Comparison of ENCODE assay signal across 9 cellular contexts in genomic region chr21:40841524-40842196, GRCh38.
DNase-seq lines count a peak whose midpoint lies in the region; ATAC-seq lines count a peak whose summit lies in the region.
"Had no signal": no experiment of that assay in that cellular context is flagged by ENCODE, and none has a peak within 500 bp of the region (broad histone marks: within the 10 kb centered on the region; RNA-seq: fewer than 3 reads in every experiment).

No MANE protein-coding gene starts in this region.

- intact Hi-C loops in head of caudate nucleus (cut with DNase I) = no loop called here

- H3K4me3 ChIP-seq in HUES6 (ENCODE audit: low read depth, low read length) = peak overlapping the region; percentile 61
- H3K4me3 ChIP-seq: gastrocnemius medialis had no signal

- no peak overlapping the region for H3K27ac Mint-ChIP-seq in effector memory CD8-positive, alpha-beta T cell

- DNase-seq in NCI-H748 (lab: John Stamatoyannopoulos, UW; ENCODE audit: unreplicated experiment) (peak; percentile 95), head of caudate nucleus (peak; percentile 48 to 84 (median 72)), retina (peak; percentile 89)
- no peak for DNase-seq in NK-92 treated with Interleukin-12 subunit alpha and Interleukin-12 subunit beta, amount 100 ng/mL, for 24 hours (lab: John Stamatoyannopoulos, UW)
- no peak for DNase-seq in effector memory CD8-positive, alpha-beta T cell

- H3K9ac ChIP-seq in HUES6 (ENCODE audit: low read length) = no peak overlapping the region

- no peaks in the 10 kb centered on the region for H3K9me3 Mint-ChIP-seq in effector memory CD8-positive, alpha-beta T cell

- no peak overlapping the region for H3K4me3 Mint-ChIP-seq in effector memory CD8-positive, alpha-beta T cell

- no peaks in the 10 kb centered on the region for H3K36me3 ChIP-seq in HUES6 (ENCODE audit: control insufficient read depth, insufficient read depth, low read length)
- H3K36me3 ChIP-seq: gastrocnemius medialis had no signal

- peaks cover 61% of the 10 kb centered on the region for H3K27me3 ChIP-seq in HUES6 (ENCODE audit: control insufficient read depth, insufficient read depth, low read length)

- H3K27me3 Mint-ChIP-seq in effector memory CD8-positive, alpha-beta T cell = peaks cover 20 to 32% of the 10 kb centered on the region in 2 donors

- H3K27ac ChIP-seq in HUES6 (ENCODE audit: low read depth, low read length) = no peak overlapping the region
- H3K27ac ChIP-seq: gastrocnemius medialis had no signal

- no peaks in the 10 kb centered on the region for H3K9me3 ChIP-seq in HUES6 (ENCODE audit: control insufficient read depth, insufficient read depth, low read depth, low read length)
- H3K9me3 ChIP-seq: gastrocnemius medialis had no signal

- H3K36me3 Mint-ChIP-seq in effector memory CD8-positive, alpha-beta T cell (ENCODE audit: insufficient read depth) = no peaks in the 10 kb centered on the region

- peaks cover 6% of the 10 kb centered on the region; the same call in 1 of the 2 replicates for H3K4me1 ChIP-seq in HUES6 (ENCODE audit: control insufficient read depth, insufficient read depth, low read length)
- H3K4me1 ChIP-seq: gastrocnemius medialis had no signal

- H3K4me1 Mint-ChIP-seq in effector memory CD8-positive, alpha-beta T cell (ENCODE audit: low read depth in 2 of 2) = no peaks in the 10 kb centered on the region

- ATAC-seq in GM21526 (IDR thresholded peaks at IDR 0.05; ENCODE audit: low FRiP score, unreplicated experiment) = no peak
- no peak for ATAC-seq in effector memory CD8-positive, alpha-beta T cell (replicated peaks)
- no peak for ATAC-seq in GM18520 (IDR thresholded peaks at IDR 0.05; ENCODE audit: unreplicated experiment)
- ATAC-seq: gastrocnemius medialis had no signal

Comparison
In these comparisons a context has a peak if more than half of its experiments do, and no peak if none do; other contexts are left out.
1. DNase-seq: peak in NCI-H748 (single experiment), head of caudate nucleus (42 of 42) and retina (single experiment); none in NK-92 treated with Interleukin-12 subunit alpha and Interleukin-12 subunit beta, amount 100 ng/mL, for 24 hours (single experiment) and effector memory CD8-positive, alpha-beta T cell (0 of 3).